In the genomic region with DNA sequence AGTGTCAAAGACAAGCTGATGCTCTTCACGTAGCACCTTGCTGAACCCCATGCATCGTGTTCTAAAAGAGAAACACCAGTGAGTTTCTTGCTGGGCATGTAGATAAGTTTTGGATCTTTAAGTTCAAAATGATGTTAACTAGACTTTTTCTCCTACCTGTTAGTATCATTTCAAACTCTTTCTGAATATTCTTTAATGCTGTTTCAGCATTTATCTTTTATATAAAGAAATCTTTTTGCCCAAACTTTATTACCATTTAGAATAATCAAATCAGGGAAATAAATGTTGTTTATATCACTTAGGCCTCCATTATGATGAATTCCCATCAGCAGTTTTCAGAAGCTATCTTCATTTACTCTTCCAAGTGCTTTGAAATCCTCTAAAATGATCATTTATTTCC, we compare ENCODE assay signal across 7 cellular contexts.
"Had no signal": no experiment of that assay in that cellular context is flagged by ENCODE, and none has a peak within 500 bp of the region (broad histone marks: within the 10 kb centered on the region; RNA-seq: fewer than 3 reads in every experiment).

No MANE protein-coding gene starts in this region.

- H3K9ac ChIP-seq: KMS-11 had no signal

- H3K4me3 Mint-ChIP-seq: GM23338, H9 had no signal

- FAIRE-seq: H1, HTR-8/SVneo had no signal

- DNase-seq: H9, HCEC 1CT, KBM-7 had no signal

- H3K27ac Mint-ChIP-seq: GM23338, H9 had no signal

- ATAC-seq: GM23338 had no signal

- H3K4me2 ChIP-seq: GM23338, KMS-11 had no signal

- H3K4me3 ChIP-seq: GM23338 had no signal

- H3K4me1 Mint-ChIP-seq: GM23338, H9 had no signal

- H2AFZ ChIP-seq: GM23338 had no signal

- H3K27ac ChIP-seq: KMS-11 had no signal
